Comparison of ENCODE assay signal across 1 cellular context in genomic region chr17:38868968-38869646, GRCh38.
A peak's percentile ranks its signal among the peaks of the same experiment; 100 is the strongest.
TF ChIP-seq lines count a peak whose summit lies in the region.

No MANE protein-coding gene starts in this region.

TF ChIP-seq in HepG2, 621 proteins besides CTCF, POLR2A, EP300 and RAD21 (continued from another document and continues in another):
- TF ChIP-seq, protein P1, sequence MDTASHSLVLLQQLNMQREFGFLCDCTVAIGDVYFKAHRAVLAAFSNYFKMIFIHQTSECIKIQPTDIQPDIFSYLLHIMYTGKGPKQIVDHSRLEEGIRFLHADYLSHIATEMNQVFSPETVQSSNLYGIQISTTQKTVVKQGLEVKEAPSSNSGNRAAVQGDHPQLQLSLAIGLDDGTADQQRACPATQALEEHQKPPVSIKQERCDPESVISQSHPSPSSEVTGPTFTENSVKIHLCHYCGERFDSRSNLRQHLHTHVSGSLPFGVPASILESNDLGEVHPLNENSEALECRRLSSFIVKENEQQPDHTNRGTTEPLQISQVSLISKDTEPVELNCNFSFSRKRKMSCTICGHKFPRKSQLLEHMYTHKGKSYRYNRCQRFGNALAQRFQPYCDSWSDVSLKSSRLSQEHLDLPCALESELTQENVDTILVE (CRISPR knock-in tag; IDR thresholded peaks at IDR 0.05), result peak; percentile 70; the same call in 1 of the 2 replicates
- TF ChIP-seq ZFP90 (CRISPR knock-in tag; IDR thresholded peaks at IDR 0.05; ENCODE audit: borderline replicate concordance), result 0 out of 2 replicates have a peak, but pooled peaks have one; percentile 69
- peak; percentile 16; the same call in 1 of the 2 replicates for TF ChIP-seq ZNF20 (CRISPR knock-in tag; IDR thresholded peaks at IDR 0.05)
- 0 out of 2 replicates have a peak, but pooled peaks have one; percentile 67 for TF ChIP-seq ZSCAN9 (CRISPR knock-in tag; IDR thresholded peaks at IDR 0.05; ENCODE audit: borderline replicate concordance)
- peak; percentile 78 for TF ChIP-seq MED1 (CRISPR knock-in tag; IDR thresholded peaks at IDR 0.05)
- peak; percentile 48; the same call in 1 of the 2 replicates for TF ChIP-seq FOSL2 (CRISPR knock-in tag; IDR thresholded peaks at IDR 0.05)
- peak; percentile 86 for TF ChIP-seq SMAD1 (CRISPR knock-in tag; IDR thresholded peaks at IDR 0.05; ENCODE audit: borderline replicate concordance, low read depth)
- TF ChIP-seq ARHGAP35 (CRISPR knock-in tag; IDR thresholded peaks at IDR 0.05; ENCODE audit: borderline replicate concordance), result 0 out of 2 replicates have a peak, but pooled peaks have one; percentile 81
- no peak for TF ChIP-seq NPAS2 (CRISPR knock-in tag; IDR thresholded peaks at IDR 0.05; ENCODE audit: borderline replicate concordance)
- TF ChIP-seq ZFP36L2 (CRISPR knock-in tag; IDR thresholded peaks at IDR 0.05), result 0 out of 2 replicates have a peak, but pooled peaks have one; percentile 21
- peak; percentile 78; the same call in 1 of the 2 replicates for TF ChIP-seq ERF (CRISPR knock-in tag; IDR thresholded peaks at IDR 0.05)
- TF ChIP-seq ZNF143 (CRISPR knock-in tag; IDR thresholded peaks at IDR 0.05), result peak; percentile 46
- 0 out of 2 replicates have a peak, but pooled peaks have one; percentile 53 for TF ChIP-seq ZBTB46 (CRISPR knock-in tag; IDR thresholded peaks at IDR 0.05; ENCODE audit: borderline replicate concordance)
- TF ChIP-seq FOXJ3 (CRISPR knock-in tag; IDR thresholded peaks at IDR 0.05; ENCODE audit: borderline replicate concordance), result peak; percentile 68
- TF ChIP-seq ZNF501 (CRISPR knock-in tag; IDR thresholded peaks at IDR 0.05), result peak; percentile 53; the same call in 1 of the 2 replicates
- no peak for TF ChIP-seq U2AF2 (IDR thresholded peaks at IDR 0.05; ENCODE audit: low read depth, low read length)
- peak; percentile 8; the same call in 1 of the 2 replicates for TF ChIP-seq KDM6A (CRISPR knock-in tag; IDR thresholded peaks at IDR 0.05; ENCODE audit: low read depth)
- peak; percentile 75; the same call in 1 of the 2 replicates for TF ChIP-seq RFXAP (CRISPR knock-in tag; IDR thresholded peaks at IDR 0.05; ENCODE audit: borderline replicate concordance)
- TF ChIP-seq ZNF230 (CRISPR knock-in tag; IDR thresholded peaks at IDR 0.05), result peak; percentile 56; the same call in 1 of the 2 replicates
- peak; percentile 61; the same call in 1 of the 2 replicates for TF ChIP-seq ZNF232 (CRISPR knock-in tag; IDR thresholded peaks at IDR 0.05; ENCODE audit: borderline replicate concordance)
- 0 out of 2 replicates have a peak, but pooled peaks have one; percentile 57 for TF ChIP-seq BRCA1 (CRISPR knock-in tag; IDR thresholded peaks at IDR 0.05)
- TF ChIP-seq ZNF317 (CRISPR knock-in tag; IDR thresholded peaks at IDR 0.05), result no peak
- no peak for TF ChIP-seq ZNF335 (CRISPR knock-in tag; IDR thresholded peaks at IDR 0.05)
- TF ChIP-seq TBL1XR1 (IDR thresholded peaks at IDR 0.05; ENCODE audit: borderline replicate concordance, low read length, partially characterized antibody), result peak; percentile 68
- TF ChIP-seq PRPF4 (IDR thresholded peaks at IDR 0.05; ENCODE audit: low read depth, low read length, poor library complexity, severe bottlenecking), result peak; percentile 99
- 0 out of 2 replicates have a peak, but pooled peaks have one; percentile 13 for TF ChIP-seq ZNF670 (CRISPR knock-in tag; IDR thresholded peaks at IDR 0.05; ENCODE audit: borderline replicate concordance)
- TF ChIP-seq MXD1 (CRISPR knock-in tag; IDR thresholded peaks at IDR 0.05), result 0 out of 2 replicates have a peak, but pooled peaks have one; percentile 0
- TF ChIP-seq ZNF816 (CRISPR knock-in tag; IDR thresholded peaks at IDR 0.05; ENCODE audit: borderline replicate concordance), result peak; percentile 10; the same call in 1 of the 2 replicates
- TF ChIP-seq KAT8 (CRISPR knock-in tag; IDR thresholded peaks at IDR 0.05), result peak; percentile 42; the same call in 1 of the 2 replicates
- TF ChIP-seq FOXA3 (CRISPR knock-in tag; IDR thresholded peaks at IDR 0.05), result peak; percentile 56
- peak; percentile 71; the same call in 1 of the 2 replicates for TF ChIP-seq ZBTB42 (CRISPR knock-in tag; IDR thresholded peaks at IDR 0.05)
- TF ChIP-seq GATAD2A (CRISPR knock-in tag; IDR thresholded peaks at IDR 0.05), result peak; percentile 90
- no peak for TF ChIP-seq FOXA1 (IDR thresholded peaks at IDR 0.05)
- 0 out of 2 replicates have a peak, but pooled peaks have one; percentile 35 for TF ChIP-seq FOXA1 (CRISPR knock-in tag; IDR thresholded peaks at IDR 0.05)
- peak; percentile 29; the same call in 1 of the 2 replicates for TF ChIP-seq RARA (CRISPR knock-in tag; IDR thresholded peaks at IDR 0.05)
- peak; percentile 72; the same call in 1 of the 2 replicates for TF ChIP-seq SMAD3 (CRISPR knock-in tag; IDR thresholded peaks at IDR 0.05)
- TF ChIP-seq HDAC6 (IDR thresholded peaks at IDR 0.05; ENCODE audit: low read depth, low read length), result peak; percentile 65; the same call in 1 of the 2 replicates
- no peak; the same call in 1 of the 2 replicates for TF ChIP-seq ZNF605 (CRISPR knock-in tag; IDR thresholded peaks at IDR 0.05)
- TF ChIP-seq SP4 (CRISPR knock-in tag; IDR thresholded peaks at IDR 0.05), result 0 out of 2 replicates have a peak, but pooled peaks have one; percentile 10
- peak; percentile 27; the same call in 1 of the 2 replicates for TF ChIP-seq MIXL1 (CRISPR knock-in tag; IDR thresholded peaks at IDR 0.05)
- TF ChIP-seq ZMYM2 (CRISPR knock-in tag; IDR thresholded peaks at IDR 0.05), result peak; percentile 82
- TF ChIP-seq, protein P2, sequence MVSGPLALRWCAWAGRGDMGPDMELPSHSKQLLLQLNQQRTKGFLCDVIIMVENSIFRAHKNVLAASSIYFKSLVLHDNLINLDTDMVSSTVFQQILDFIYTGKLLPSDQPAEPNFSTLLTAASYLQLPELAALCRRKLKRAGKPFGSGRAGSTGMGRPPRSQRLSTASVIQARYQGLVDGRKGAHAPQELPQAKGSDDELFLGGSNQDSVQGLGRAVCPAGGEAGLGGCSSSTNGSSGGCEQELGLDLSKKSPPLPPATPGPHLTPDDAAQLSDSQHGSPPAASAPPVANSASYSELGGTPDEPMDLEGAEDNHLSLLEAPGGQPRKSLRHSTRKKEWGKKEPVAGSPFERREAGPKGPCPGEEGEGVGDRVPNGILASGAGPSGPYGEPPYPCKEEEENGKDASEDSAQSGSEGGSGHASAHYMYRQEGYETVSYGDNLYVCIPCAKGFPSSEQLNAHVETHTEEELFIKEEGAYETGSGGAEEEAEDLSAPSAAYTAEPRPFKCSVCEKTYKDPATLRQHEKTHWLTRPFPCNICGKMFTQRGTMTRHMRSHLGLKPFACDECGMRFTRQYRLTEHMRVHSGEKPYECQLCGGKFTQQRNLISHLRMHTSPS (CRISPR knock-in tag; IDR thresholded peaks at IDR 0.05; ENCODE audit: low read depth), result no peak
- TF ChIP-seq ZFX (CRISPR knock-in tag; IDR thresholded peaks at IDR 0.05; ENCODE audit: low read depth), result no peak
- TF ChIP-seq, protein P3, sequence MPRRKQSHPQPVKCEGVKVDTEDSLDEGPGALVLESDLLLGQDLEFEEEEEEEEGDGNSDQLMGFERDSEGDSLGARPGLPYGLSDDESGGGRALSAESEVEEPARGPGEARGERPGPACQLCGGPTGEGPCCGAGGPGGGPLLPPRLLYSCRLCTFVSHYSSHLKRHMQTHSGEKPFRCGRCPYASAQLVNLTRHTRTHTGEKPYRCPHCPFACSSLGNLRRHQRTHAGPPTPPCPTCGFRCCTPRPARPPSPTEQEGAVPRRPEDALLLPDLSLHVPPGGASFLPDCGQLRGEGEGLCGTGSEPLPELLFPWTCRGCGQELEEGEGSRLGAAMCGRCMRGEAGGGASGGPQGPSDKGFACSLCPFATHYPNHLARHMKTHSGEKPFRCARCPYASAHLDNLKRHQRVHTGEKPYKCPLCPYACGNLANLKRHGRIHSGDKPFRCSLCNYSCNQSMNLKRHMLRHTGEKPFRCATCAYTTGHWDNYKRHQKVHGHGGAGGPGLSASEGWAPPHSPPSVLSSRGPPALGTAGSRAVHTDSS (CRISPR knock-in tag; conservative IDR thresholded peaks at IDR 0.05), result no peak
- peak; percentile 73; the same call in 1 of the 2 replicates for TF ChIP-seq MEF2D (CRISPR knock-in tag; IDR thresholded peaks at IDR 0.05)
- peak; percentile 81 for TF ChIP-seq ZNF572 (CRISPR knock-in tag; IDR thresholded peaks at IDR 0.05)
- TF ChIP-seq NFRKB (IDR thresholded peaks at IDR 0.05), result no peak
- peak; percentile 36; the same call in 1 of the 2 replicates for TF ChIP-seq SP5 (CRISPR knock-in tag; IDR thresholded peaks at IDR 0.05; ENCODE audit: borderline replicate concordance, low read depth)
- TF ChIP-seq CBFB (CRISPR knock-in tag; IDR thresholded peaks at IDR 0.05), result peak; percentile 32; the same call in 1 of the 2 replicates
- TF ChIP-seq HNF4G (IDR thresholded peaks at IDR 0.05; ENCODE audit: borderline replicate concordance, low read depth, low read length), result no peak
- TF ChIP-seq HNF4G (CRISPR knock-in tag; IDR thresholded peaks at IDR 0.05; ENCODE audit: borderline replicate concordance, low read depth), result no peak; the same call in 1 of the 2 replicates
- TF ChIP-seq, protein P4, sequence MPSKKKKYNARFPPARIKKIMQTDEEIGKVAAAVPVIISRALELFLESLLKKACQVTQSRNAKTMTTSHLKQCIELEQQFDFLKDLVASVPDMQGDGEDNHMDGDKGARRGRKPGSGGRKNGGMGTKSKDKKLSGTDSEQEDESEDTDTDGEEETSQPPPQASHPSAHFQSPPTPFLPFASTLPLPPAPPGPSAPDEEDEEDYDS (CRISPR knock-in tag; IDR thresholded peaks at IDR 0.05), result peak; percentile 36; the same call in 1 of the 2 replicates
- no peak for TF ChIP-seq ATAD3A (CRISPR knock-in tag; IDR thresholded peaks at IDR 0.05)
- TF ChIP-seq, protein P5, sequence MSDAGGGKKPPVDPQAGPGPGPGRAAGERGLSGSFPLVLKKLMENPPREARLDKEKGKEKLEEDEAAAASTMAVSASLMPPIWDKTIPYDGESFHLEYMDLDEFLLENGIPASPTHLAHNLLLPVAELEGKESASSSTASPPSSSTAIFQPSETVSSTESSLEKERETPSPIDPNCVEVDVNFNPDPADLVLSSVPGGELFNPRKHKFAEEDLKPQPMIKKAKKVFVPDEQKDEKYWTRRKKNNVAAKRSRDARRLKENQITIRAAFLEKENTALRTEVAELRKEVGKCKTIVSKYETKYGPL (CRISPR knock-in tag; IDR thresholded peaks at IDR 0.05), result 0 out of 2 replicates have a peak, but pooled peaks have one; percentile 31
- no peak for TF ChIP-seq NBN (conservative IDR thresholded peaks at IDR 0.05)
- peak; percentile 80; the same call in 1 of the 2 replicates for TF ChIP-seq KDM3A (CRISPR knock-in tag; IDR thresholded peaks at IDR 0.05; ENCODE audit: low read depth)
- no peak for TF ChIP-seq POLR2AphosphoS2 (IDR thresholded peaks at IDR 0.05; ENCODE audit: low read depth, low read length)
- 0 out of 2 replicates have a peak, but pooled peaks have one; percentile 5 for TF ChIP-seq GLI4 (CRISPR knock-in tag; IDR thresholded peaks at IDR 0.05; ENCODE audit: borderline replicate concordance)
- TF ChIP-seq, protein P6, sequence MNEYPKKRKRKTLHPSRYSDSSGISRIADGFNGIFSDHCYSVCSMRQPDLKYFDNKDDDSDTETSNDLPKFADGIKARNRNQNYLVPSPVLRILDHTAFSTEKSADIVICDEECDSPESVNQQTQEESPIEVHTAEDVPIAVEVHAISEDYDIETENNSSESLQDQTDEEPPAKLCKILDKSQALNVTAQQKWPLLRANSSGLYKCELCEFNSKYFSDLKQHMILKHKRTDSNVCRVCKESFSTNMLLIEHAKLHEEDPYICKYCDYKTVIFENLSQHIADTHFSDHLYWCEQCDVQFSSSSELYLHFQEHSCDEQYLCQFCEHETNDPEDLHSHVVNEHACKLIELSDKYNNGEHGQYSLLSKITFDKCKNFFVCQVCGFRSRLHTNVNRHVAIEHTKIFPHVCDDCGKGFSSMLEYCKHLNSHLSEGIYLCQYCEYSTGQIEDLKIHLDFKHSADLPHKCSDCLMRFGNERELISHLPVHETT (CRISPR knock-in tag; conservative IDR thresholded peaks at IDR 0.05), result peak; percentile 69; the same call in 1 of the 2 replicates
- TF ChIP-seq ZNF12 (CRISPR knock-in tag; IDR thresholded peaks at IDR 0.05), result peak; percentile 89
- TF ChIP-seq, protein P7, sequence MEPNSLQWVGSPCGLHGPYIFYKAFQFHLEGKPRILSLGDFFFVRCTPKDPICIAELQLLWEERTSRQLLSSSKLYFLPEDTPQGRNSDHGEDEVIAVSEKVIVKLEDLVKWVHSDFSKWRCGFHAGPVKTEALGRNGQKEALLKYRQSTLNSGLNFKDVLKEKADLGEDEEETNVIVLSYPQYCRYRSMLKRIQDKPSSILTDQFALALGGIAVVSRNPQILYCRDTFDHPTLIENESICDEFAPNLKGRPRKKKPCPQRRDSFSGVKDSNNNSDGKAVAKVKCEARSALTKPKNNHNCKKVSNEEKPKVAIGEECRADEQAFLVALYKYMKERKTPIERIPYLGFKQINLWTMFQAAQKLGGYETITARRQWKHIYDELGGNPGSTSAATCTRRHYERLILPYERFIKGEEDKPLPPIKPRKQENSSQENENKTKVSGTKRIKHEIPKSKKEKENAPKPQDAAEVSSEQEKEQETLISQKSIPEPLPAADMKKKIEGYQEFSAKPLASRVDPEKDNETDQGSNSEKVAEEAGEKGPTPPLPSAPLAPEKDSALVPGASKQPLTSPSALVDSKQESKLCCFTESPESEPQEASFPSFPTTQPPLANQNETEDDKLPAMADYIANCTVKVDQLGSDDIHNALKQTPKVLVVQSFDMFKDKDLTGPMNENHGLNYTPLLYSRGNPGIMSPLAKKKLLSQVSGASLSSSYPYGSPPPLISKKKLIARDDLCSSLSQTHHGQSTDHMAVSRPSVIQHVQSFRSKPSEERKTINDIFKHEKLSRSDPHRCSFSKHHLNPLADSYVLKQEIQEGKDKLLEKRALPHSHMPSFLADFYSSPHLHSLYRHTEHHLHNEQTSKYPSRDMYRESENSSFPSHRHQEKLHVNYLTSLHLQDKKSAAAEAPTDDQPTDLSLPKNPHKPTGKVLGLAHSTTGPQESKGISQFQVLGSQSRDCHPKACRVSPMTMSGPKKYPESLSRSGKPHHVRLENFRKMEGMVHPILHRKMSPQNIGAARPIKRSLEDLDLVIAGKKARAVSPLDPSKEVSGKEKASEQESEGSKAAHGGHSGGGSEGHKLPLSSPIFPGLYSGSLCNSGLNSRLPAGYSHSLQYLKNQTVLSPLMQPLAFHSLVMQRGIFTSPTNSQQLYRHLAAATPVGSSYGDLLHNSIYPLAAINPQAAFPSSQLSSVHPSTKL (CRISPR knock-in tag; IDR thresholded peaks at IDR 0.05), result peak; percentile 69
- TF ChIP-seq ZNF468 (CRISPR knock-in tag; IDR thresholded peaks at IDR 0.05), result no peak
